24 cellular contexts compared by ENCODE assay signal in genomic region chr13:19058566-19058965, GRCh38.
DNase-seq lines count a peak whose midpoint lies in the region; ATAC-seq, FAIRE-seq and TF ChIP-seq lines count a peak whose summit lies in the region.
"Had no signal": no experiment of that assay in that cellular context is flagged by ENCODE, and none has a peak within 500 bp of the region (broad histone marks: within the 10 kb centered on the region; RNA-seq: fewer than 3 reads in every experiment).

No MANE protein-coding gene starts in this region.

- no peak overlapping the region for H3K23ac ChIP-seq in trophoblast cell (ENCODE audit: low read length)

- in situ Hi-C loops in GM13976 (cut with MboI; ENCODE audit: low sequenced_read_pairs, unreplicated experiment): no loop called here

- H3K4me1 ChIP-seq in kidney (ENCODE audit: control insufficient read depth in 1 of 2, insufficient read depth in 1 of 2, low read depth in 1 of 2, low read length in 2 of 2) (no peaks in the 10 kb centered on the region), lung (ENCODE audit: control insufficient read depth in 2 of 2, insufficient read depth in 2 of 2, low read length in 2 of 2) (no peaks in the 10 kb centered on the region), trophoblast cell (ENCODE audit: control insufficient read depth in 1 of 2, insufficient read depth in 2 of 2, low read length in 2 of 2) (no peaks in the 10 kb centered on the region)
- H3K4me1 ChIP-seq: BLaER1 treated with 17β-estradiol and CSF1 and Interleukin-3, amounts not matched to agents 10 nM and 100 nM; Caco-2 had no signal

- no peak overlapping the region for H2BK120ac ChIP-seq in trophoblast cell (ENCODE audit: insufficient read depth, low read length, poor library complexity)

- H2AFZ ChIP-seq in trophoblast cell (ENCODE audit: insufficient read depth, low read length, poor library complexity): no peak overlapping the region

- H3K9me3 ChIP-seq in kidney (ENCODE audit: control insufficient read depth in 1 of 2, low read length in 2 of 2) (no peaks in the 10 kb centered on the region), lung (ENCODE audit: control insufficient read depth in 2 of 2, insufficient read depth in 1 of 2, low read length in 1 of 2) (peaks cover 2 to 18% of the 10 kb centered on the region in 2 donors), trophoblast cell (ENCODE audit: insufficient read depth, low read depth, low read length) (peaks cover 87% of the 10 kb centered on the region)
- H3K9me3 ChIP-seq: Caco-2 had no signal

- H3K14ac ChIP-seq in trophoblast cell (ENCODE audit: low read length): no peak overlapping the region

- intact Hi-C loops in kidney (cut with DNase I): no loop called here

- H3K4ac ChIP-seq in trophoblast cell (ENCODE audit: low read depth, low read length): no peak overlapping the region

- no peaks in the 10 kb centered on the region for H3K79me2 ChIP-seq in trophoblast cell (ENCODE audit: control insufficient read depth, insufficient read depth, low read length, poor library complexity)

- no peaks in the 10 kb centered on the region for H3K36me3 ChIP-seq in kidney (ENCODE audit: control insufficient read depth in 1 of 2, insufficient read depth in 2 of 2, low read length in 2 of 2)
- no peaks in the 10 kb centered on the region for H3K36me3 ChIP-seq in lung (ENCODE audit: control insufficient read depth in 2 of 2, insufficient read depth in 2 of 2, low read length in 2 of 2)
- H3K36me3 ChIP-seq in trophoblast cell (ENCODE audit: control insufficient read depth in 1 of 2, insufficient read depth in 2 of 2, low read length in 2 of 2): no peaks in the 10 kb centered on the region
- H3K36me3 ChIP-seq: BLaER1 treated with 17β-estradiol and CSF1 and Interleukin-3, amounts not matched to agents 10 nM and 100 nM had no signal

- DNase-seq in kidney: peak; percentile 58
- DNase-seq in lung (ENCODE audit: low spot score): peak; percentile 25
- DNase-seq in trophoblast cell: no peak
- no peak for DNase-seq in GM13976 (ENCODE audit: low spot score)
- no peak for DNase-seq in activated naive CD4-positive, alpha-beta T cell treated with anti-CD3 and anti-CD28 coated beads, Interleukin-2, amount 50 U/mL, for 16 hours
- DNase-seq: 8988T; ACHN; AML-193; Caco-2; Calu3; CD4-positive, alpha-beta T cell; CD8-positive, alpha-beta T cell; DMS79 treated with DMSO at 0.1 percent for 48 hours; GF-D8 had no signal

- no peak overlapping the region for H3K4me2 ChIP-seq in trophoblast cell (ENCODE audit: low read length)
- H3K4me2 ChIP-seq: BLaER1 treated with 17β-estradiol and CSF1 and Interleukin-3, amounts not matched to agents 10 nM and 100 nM had no signal

- TF ChIP-seq CTCF in kidney (IDR thresholded peaks at IDR 0.05; ENCODE audit: borderline replicate concordance, extremely low read depth, insufficient read depth) (no peak), lung (IDR thresholded peaks at IDR 0.05; ENCODE audit: control extremely low read depth, extremely low read depth) (no peak), GM13976 (IDR thresholded peaks at IDR 0.05; ENCODE audit: borderline replicate concordance, control extremely low read depth, extremely low read depth, insufficient read depth, missing control alignments) (no peak)

- no peaks in the 10 kb centered on the region for H3K79me1 ChIP-seq in trophoblast cell (ENCODE audit: low read length)

- WGBS in lung, 2 donors: 86 to 89% methylated on average over 14 of the region's 14 CpGs
- no CpG with 5 or more reads among the region's 14 CpGs for WGBS in trophoblast cell (ENCODE audit: extremely low coverage, insufficient coverage, insufficient read length)

- no peak overlapping the region for H2AK5ac ChIP-seq in trophoblast cell (ENCODE audit: low read length)

- H2BK12ac ChIP-seq in trophoblast cell (ENCODE audit: low read length): no peak overlapping the region

- no peak overlapping the region for H4K91ac ChIP-seq in trophoblast cell (ENCODE audit: low read depth, low read length)

- H4K12ac ChIP-seq in trophoblast cell (ENCODE audit: low read depth, low read length): no peak overlapping the region

- no peak overlapping the region for H3K18ac ChIP-seq in trophoblast cell (ENCODE audit: low read length)

- H4K8ac ChIP-seq in trophoblast cell (ENCODE audit: low read depth, low read length): no peak overlapping the region

- no peak overlapping the region for H3K27ac ChIP-seq in kidney (ENCODE audit: low read depth in 2 of 2, low read length in 2 of 2)
- H3K27ac ChIP-seq in lung (ENCODE audit: low read depth in 1 of 2, low read length in 1 of 2): no peak overlapping the region
- no peak overlapping the region for H3K27ac ChIP-seq in trophoblast cell (ENCODE audit: low read depth, low read length)
- H3K27ac ChIP-seq: BLaER1 treated with 17β-estradiol and CSF1 and Interleukin-3, amounts not matched to agents 10 nM and 100 nM; C4-2B had no signal

- no peak for FAIRE-seq in kidney (lab: Jason Lieb, UNC)
- FAIRE-seq: A204.1, D721Med, G401.6, GM12891, GM18507, GM19239 had no signal

- no peak overlapping the region for H2BK5ac ChIP-seq in trophoblast cell (ENCODE audit: low read depth, low read length, poor library complexity)

- H3K4me3 ChIP-seq in kidney (ENCODE audit: low read length in 2 of 2): no peak overlapping the region
- no peak overlapping the region for H3K4me3 ChIP-seq in lung
- no peak overlapping the region for H3K4me3 ChIP-seq in trophoblast cell (ENCODE audit: low read depth, low read length)
- H3K4me3 ChIP-seq: BLaER1 treated with 17β-estradiol and CSF1 and Interleukin-3, amounts not matched to agents 10 nM and 100 nM had no signal

- no peak overlapping the region for H3K9ac ChIP-seq in kidney (ENCODE audit: low read length in 2 of 2)
- peak overlapping the region; percentile 33 for H3K9ac ChIP-seq in trophoblast cell (ENCODE audit: low read length)
- H3K9ac ChIP-seq: BLaER1 treated with 17β-estradiol and CSF1 and Interleukin-3, amounts not matched to agents 10 nM and 100 nM had no signal

- ATAC-seq in lung (ENCODE audit: insufficient read depth, low FRiP score) (no peak), GM18867 (IDR thresholded peaks at IDR 0.05; ENCODE audit: unreplicated experiment) (no peak), GM21390 (IDR thresholded peaks at IDR 0.05; ENCODE audit: unreplicated experiment) (no peak)
- ATAC-seq: CD8-positive, alpha-beta T cell had no signal

- H3K27me3 ChIP-seq in lung (ENCODE audit: control insufficient read depth, insufficient read depth): no peaks in the 10 kb centered on the region
- H3K27me3 ChIP-seq in trophoblast cell (ENCODE audit: insufficient read depth, low read length): no peaks in the 10 kb centered on the region
- H3K27me3 ChIP-seq: BLaER1 treated with 17β-estradiol and CSF1 and Interleukin-3, amounts not matched to agents 10 nM and 100 nM had no signal

Comparison
In these comparisons a context has a peak if more than half of its experiments do, and no peak if none do; other contexts are left out.
1. DNase-seq: peak in kidney (single experiment) and lung (single experiment); none in trophoblast cell (0 of 2), GM13976 (single experiment) and activated naive CD4-positive, alpha-beta T cell treated with anti-CD3 and anti-CD28 coated beads, Interleukin-2, amount 50 U/mL, for 16 hours (single experiment).